ENCODE assay signal across 8 cellular contexts in genomic region chr10:104300002-104300735, GRCh38. TPM values are rescaled to one million over a fixed set of nuclear protein-coding genes. Genes with fewer than 3 reads are reported as not detected.
DNase-seq lines count a peak whose midpoint lies in the region; ATAC-seq and TF ChIP-seq lines count a peak whose summit lies in the region.

No MANE protein-coding gene starts in this region.

- H3K27me3 ChIP-seq in heart right ventricle (no peaks in the 10 kb centered on the region), skeletal muscle satellite cell (ENCODE audit: control insufficient read depth, insufficient read depth, low read length) (no peaks in the 10 kb centered on the region)

- H3K4me1 Mint-ChIP-seq in activated T-helper 2 cell treated with anti-CD3 and anti-CD28 coated beads, Interferon-gamma antibody, Interleukin-2, Interleukin-4, amounts not matched to agents 10 μg/mL and 5 μg/mL and 100 μg/mL, durations not matched to agents 14 hours and 24 hours and 36 hours (ENCODE audit: low read depth) = peaks cover 37% of the 10 kb centered on the region

- ATAC-seq in GM18520 (IDR thresholded peaks at IDR 0.05; ENCODE audit: unreplicated experiment) = peak; percentile 12
- peak; percentile 30 to 87 (median 79) for ATAC-seq in heart right ventricle
- no peak for ATAC-seq in HG03139 (IDR thresholded peaks at IDR 0.05; ENCODE audit: unreplicated experiment)
- no peak for ATAC-seq in GM18517 (IDR thresholded peaks at IDR 0.05; ENCODE audit: unreplicated experiment)

- H3K9me3 Mint-ChIP-seq in activated T-helper 2 cell treated with anti-CD3 and anti-CD28 coated beads, Interferon-gamma antibody, Interleukin-2, Interleukin-4, amounts not matched to agents 10 μg/mL and 5 μg/mL and 100 μg/mL, durations not matched to agents 14 hours and 24 hours and 36 hours = peaks cover 17% of the 10 kb centered on the region

- H3K4me1 ChIP-seq in heart right ventricle (peaks cover 18 to 78% (median 67%) of the 10 kb centered on the region in 9 donors), skeletal muscle satellite cell (ENCODE audit: control insufficient read depth, insufficient read depth, low read length) (peaks cover 45% of the 10 kb centered on the region)

- peaks cover 14% of the 10 kb centered on the region for H3K36me3 Mint-ChIP-seq in activated T-helper 2 cell treated with anti-CD3 and anti-CD28 coated beads, Interferon-gamma antibody, Interleukin-2, Interleukin-4, amounts not matched to agents 10 μg/mL and 5 μg/mL and 100 μg/mL, durations not matched to agents 14 hours and 24 hours and 36 hours (ENCODE audit: low read depth)

- H3K27me3 Mint-ChIP-seq in activated T-helper 2 cell treated with anti-CD3 and anti-CD28 coated beads, Interferon-gamma antibody, Interleukin-2, Interleukin-4, amounts not matched to agents 10 μg/mL and 5 μg/mL and 100 μg/mL, durations not matched to agents 14 hours and 24 hours and 36 hours (ENCODE audit: low read depth) = no peaks in the 10 kb centered on the region

- H3K27ac ChIP-seq in heart right ventricle = peak overlapping the region; percentile 84 to 96 (median 92)

- no peak for TF ChIP-seq CTCF in heart right ventricle (IDR thresholded peaks at IDR 0.05)

- H3K36me3 ChIP-seq in heart right ventricle = no peaks in the 10 kb centered on the region
- H3K36me3 ChIP-seq in skeletal muscle satellite cell (ENCODE audit: insufficient read depth, low read length) = no peaks in the 10 kb centered on the region

- intact Hi-C loops in activated T-helper 2 cell treated with anti-CD3 and anti-CD28 coated beads, Interferon-gamma antibody, Interleukin-2, Interleukin-4, amounts not matched to agents 10 μg/mL and 5 μg/mL and 100 μg/mL, durations not matched to agents 14 hours and 24 hours and 36 hours (cut with micrococcal nuclease) = no loop called here
- intact Hi-C loops in heart right ventricle (cut with DNase I) = loop anchor here in 4 of 10 donors (1.0 to 5.0 kb wide), 3 partner anchors 37 to 39 kb away; partner anchors contain the start of gene ITPRIP (in 3 of the 4)
- intact Hi-C loops in posterior vena cava (cut with DNase I) = loop anchor here in 1 of 2 donors (5.0 kb wide), 1 partner anchor 37 kb away; the partner anchor contains the start of gene ITPRIP

- no peak overlapping the region for H3K4me3 Mint-ChIP-seq in activated T-helper 2 cell treated with anti-CD3 and anti-CD28 coated beads, Interferon-gamma antibody, Interleukin-2, Interleukin-4, amounts not matched to agents 10 μg/mL and 5 μg/mL and 100 μg/mL, durations not matched to agents 14 hours and 24 hours and 36 hours (ENCODE audit: low read depth)

- H3K9ac ChIP-seq in skeletal muscle satellite cell (ENCODE audit: low read depth, low read length) = peak overlapping the region; percentile 94

- 22 to 23% methylated on average over 12 of the region's 12 CpGs for WGBS in heart right ventricle, 2 donors

- peak overlapping the region; percentile 82 for H3K4me2 ChIP-seq in skeletal muscle satellite cell (ENCODE audit: low read length)

- H3K4me3 ChIP-seq in heart right ventricle = peak overlapping the region in 4 of 10 donors; percentile 5 to 10 (median 7)
- H3K4me3 ChIP-seq in skeletal muscle satellite cell (ENCODE audit: low read length) = peak overlapping the region; percentile 51

- no peak for DNase-seq in activated T-helper 2 cell treated with anti-CD3 and anti-CD28 coated beads, Interferon-gamma antibody, Interleukin-2, Interleukin-4, amounts not matched to agents 10 μg/mL and 5 μg/mL and 100 μg/mL, durations not matched to agents 14 hours and 24 hours and 36 hours (ENCODE audit: low spot score)
- peak in 1 of 2 donors; percentile 83 for DNase-seq in heart right ventricle
- no peak for DNase-seq in NCI-H187 treated with DMSO at 0.1 percent for 48 hours (lab: John Stamatoyannopoulos, UW)
- DNase-seq in posterior vena cava (ENCODE audit: low spot score) = no peak

- peak overlapping the region; percentile 83 for H3K27ac Mint-ChIP-seq in activated T-helper 2 cell treated with anti-CD3 and anti-CD28 coated beads, Interferon-gamma antibody, Interleukin-2, Interleukin-4, amounts not matched to agents 10 μg/mL and 5 μg/mL and 100 μg/mL, durations not matched to agents 14 hours and 24 hours and 36 hours

- H3K9me3 ChIP-seq in heart right ventricle = peaks cover 0 to 6% (median 0%) of the 10 kb centered on the region in 11 donors
- no peaks in the 10 kb centered on the region for H3K9me3 ChIP-seq in skeletal muscle satellite cell (replicated peaks; ENCODE audit: low read length)

RNA-seq across cellular contexts. Expression of gene GSTO2, which starts 31.2 kb away (rescaled TPM):
- 0.57 and 1.4 TPM in 2 replicates for total RNA-seq in activated T-helper 2 cell treated with anti-CD3 and anti-CD28 coated beads, Interferon-gamma antibody, Interleukin-2, Interleukin-4, amounts not matched to agents 10 μg/mL and 5 μg/mL and 100 μg/mL, durations not matched to agents 14 hours and 24 hours and 36 hours
- total RNA-seq in heart right ventricle = 1 to 10 TPM in 4 of 10 donors, under 1 TPM in 6; 0.57 to 1.6 (median 0.97) TPM
- polyA plus RNA-seq in heart right ventricle = under 1 TPM; 0.25 to 0.51 TPM
- 0.66 and 1.8 TPM in 2 replicates for total RNA-seq in skeletal muscle satellite cell (2012; rRNA removed)
- 1 to 10 TPM in 1 of 2 donors, under 1 TPM in 1; 0.48 to 1.9 TPM for total RNA-seq in posterior vena cava

RNA-seq across cellular contexts. Expression of gene ITPRIP, which starts 38.1 kb away (rescaled TPM):
- 17.1 and 18.8 TPM in 2 replicates for total RNA-seq in activated T-helper 2 cell treated with anti-CD3 and anti-CD28 coated beads, Interferon-gamma antibody, Interleukin-2, Interleukin-4, amounts not matched to agents 10 μg/mL and 5 μg/mL and 100 μg/mL, durations not matched to agents 14 hours and 24 hours and 36 hours
- total RNA-seq in heart right ventricle = 10 to 100 TPM; 18.6 to 87.2 (median 35.9) TPM
- 10 to 100 TPM; 17.5 to 41.6 TPM for polyA plus RNA-seq in heart right ventricle
- total RNA-seq in skeletal muscle satellite cell (2012; rRNA removed) = 28.4 and 31.9 TPM in 2 replicates
- total RNA-seq in posterior vena cava = 10 to 100 TPM; 22.4 to 36.8 TPM

RNA-seq across cellular contexts. Expression of gene GSTO1, which starts 45.5 kb away (rescaled TPM):
- total RNA-seq in activated T-helper 2 cell treated with anti-CD3 and anti-CD28 coated beads, Interferon-gamma antibody, Interleukin-2, Interleukin-4, amounts not matched to agents 10 μg/mL and 5 μg/mL and 100 μg/mL, durations not matched to agents 14 hours and 24 hours and 36 hours = 168 and 174 TPM in 2 replicates
- 100 to 1,000 TPM; 161 to 372 (median 220) TPM for total RNA-seq in heart right ventricle
- 100 to 1,000 TPM; 339 to 570 TPM for polyA plus RNA-seq in heart right ventricle
- 458 and 496 TPM in 2 replicates for total RNA-seq in skeletal muscle satellite cell (2012; rRNA removed)
- 100 to 1,000 TPM in 1 of 2 donors, 10 to 100 TPM in 1; 81.8 to 117 TPM for total RNA-seq in posterior vena cava

RNA-seq across cellular contexts. Expression of gene CFAP58, which starts 53.5 kb away (rescaled TPM):
- total RNA-seq in activated T-helper 2 cell treated with anti-CD3 and anti-CD28 coated beads, Interferon-gamma antibody, Interleukin-2, Interleukin-4, amounts not matched to agents 10 μg/mL and 5 μg/mL and 100 μg/mL, durations not matched to agents 14 hours and 24 hours and 36 hours = 0.57 and 1.1 TPM in 2 replicates
- 1 to 10 TPM; 1.3 to 5.8 (median 3.0) TPM for total RNA-seq in heart right ventricle
- polyA plus RNA-seq in heart right ventricle = 1 to 10 TPM in 1 of 2 donors, under 1 TPM in 1; 0.58 to 3.6 TPM
- 0.51 and 0.66 TPM in 2 replicates for total RNA-seq in skeletal muscle satellite cell (2012; rRNA removed)
- total RNA-seq in posterior vena cava = under 1 TPM; 0.46 to 0.86 TPM

Comparison
In these comparisons a context has a peak if more than half of its experiments do, and no peak if none do; other contexts are left out.
1. ATAC-seq: peak in GM18520 (single experiment) and heart right ventricle (8 of 8); none in HG03139 (single experiment) and GM18517 (single experiment).